16 cellular contexts compared by ENCODE assay signal in the genomic region with DNA sequence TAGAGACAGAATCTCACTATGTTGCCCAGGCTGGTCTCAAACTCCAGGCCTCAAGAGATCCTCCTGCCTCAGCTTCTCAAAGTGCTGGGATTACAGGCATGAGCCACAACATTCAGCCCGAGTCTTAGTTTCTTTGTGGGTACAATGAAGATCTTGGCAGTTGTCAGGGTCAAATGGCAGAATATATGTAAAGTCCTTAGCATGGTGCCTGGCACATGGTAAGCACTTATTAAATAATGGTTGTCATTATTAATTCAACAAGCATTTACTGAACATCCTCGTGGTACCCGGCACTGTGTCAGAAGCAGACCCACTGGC. TPM values are rescaled to one million over a fixed set of nuclear protein-coding genes. Genes with fewer than 3 reads are reported as not detected.
DNase-seq lines count a peak whose midpoint lies in the region; ATAC-seq and TF ChIP-seq lines count a peak whose summit lies in the region.
"Had no signal": no experiment of that assay in that cellular context is flagged by ENCODE, and none has a peak within 500 bp of the region (broad histone marks: within the 10 kb centered on the region; RNA-seq: fewer than 3 reads in every experiment).

No MANE protein-coding gene starts in this region.

- H3K4me3 Mint-ChIP-seq in brain (no peak overlapping the region), neural progenitor cell (no peak overlapping the region)
- H3K4me3 Mint-ChIP-seq: CD4-positive, CD25-positive, alpha-beta regulatory T cell; CD8-positive, alpha-beta T cell had no signal

- H3K4me2 ChIP-seq in neural progenitor cell, result no peak overlapping the region
- H3K4me2 ChIP-seq: BLaER1 had no signal

- no peak overlapping the region for H3K4me3 ChIP-seq in HEK293 (ENCODE audit: low read depth, low read length)
- no peak overlapping the region for H3K4me3 ChIP-seq in neural progenitor cell
- H3K4me3 ChIP-seq: BLaER1, HAP-1 had no signal

- DNase-seq in neural progenitor cell (ENCODE audit: low spot score) (no peak), NCI-H2171 (lab: John Stamatoyannopoulos, UW) (no peak), dermis blood vessel endothelial cell (no peak)
- DNase-seq: Caco-2; CD4-positive, CD25-positive, alpha-beta regulatory T cell; CD8-positive, alpha-beta T cell; DMS153; DND-41; GOT3 had no signal

- H3K4me1 Mint-ChIP-seq in brain (peaks cover 14% of the 10 kb centered on the region), neural progenitor cell (peaks cover 17% of the 10 kb centered on the region)
- H3K4me1 Mint-ChIP-seq: CD4-positive, CD25-positive, alpha-beta regulatory T cell had no signal

- CTCF ChIA-PET in HEK293 (lab: Yijun Ruan, JAX), result interaction anchor here (1.0 to 1.9 kb wide), 3 partner anchors 12 to 22 kb away, joined by 3 to 8 read pairs (median 6); no protein-coding TSS in a partner anchor

- no peak overlapping the region for H2AFZ ChIP-seq in neural progenitor cell (replicated peaks)

- H3K36me3 ChIP-seq in HEK293 (ENCODE audit: control insufficient read depth in 2 of 2, insufficient read depth in 1 of 2, low read length in 2 of 2) (no peaks in the 10 kb centered on the region), neural progenitor cell (no peaks in the 10 kb centered on the region)
- H3K36me3 ChIP-seq: BLaER1, HAP-1 had no signal

- 0 out of 2 replicates have a peak overlapping the region, but pooled peaks have one; percentile 25 for H3K27ac ChIP-seq in 22Rv1
- H3K27ac ChIP-seq in HEK293 (ENCODE audit: extremely low read depth, low read depth, low read length), result no peak overlapping the region
- no peak overlapping the region for H3K27ac ChIP-seq in neural progenitor cell
- H3K27ac ChIP-seq: BLaER1, C4-2B had no signal

- H3K27ac Mint-ChIP-seq in brain (peak overlapping the region in 4 of 5 experiments; percentile 27 to 77 (median 52)), neural progenitor cell (peak overlapping the region; percentile 54)
- H3K27ac Mint-ChIP-seq: CD4-positive, CD25-positive, alpha-beta regulatory T cell; CD8-positive, alpha-beta T cell had no signal

- ATAC-seq in GM21447 (IDR thresholded peaks at IDR 0.05; ENCODE audit: unreplicated experiment), result no peak
- ATAC-seq: CD8-positive, alpha-beta T cell had no signal

- POLR2A ChIA-PET in HEK293 (lab: Yijun Ruan, JAX), result no interaction called here

- no peak for TF ChIP-seq CTCF in 22Rv1 (IDR thresholded peaks at IDR 0.05)
- no peak for TF ChIP-seq CTCF in HEK293 (tag by site-specific recombination; IDR thresholded peaks at IDR 0.05)
- no peak for TF ChIP-seq CTCF in brain (conservative IDR thresholded peaks at IDR 0.05)
- TF ChIP-seq CTCF in neural progenitor cell (IDR thresholded peaks at IDR 0.05), result no peak

- H3K79me2 ChIP-seq in neural progenitor cell (ENCODE audit: low read depth), result no peaks in the 10 kb centered on the region

- H3K9me3 Mint-ChIP-seq in brain (peaks cover 0 to 3% (median 0%) of the 10 kb centered on the region in 5 experiments), neural progenitor cell (no peaks in the 10 kb centered on the region)
- H3K9me3 Mint-ChIP-seq: CD4-positive, CD25-positive, alpha-beta regulatory T cell; CD8-positive, alpha-beta T cell had no signal

- H3K9me3 ChIP-seq in HEK293 (ENCODE audit: control insufficient read depth, insufficient read depth, low read depth, low read length) (no peaks in the 10 kb centered on the region), neural progenitor cell (ENCODE audit: low read depth) (no peaks in the 10 kb centered on the region)
- H3K9me3 ChIP-seq: BLaER1, Caco-2, HAP-1 had no signal

- H3K9ac ChIP-seq in neural progenitor cell, result no peak overlapping the region
- H3K9ac ChIP-seq: BLaER1 had no signal

- H3K36me3 Mint-ChIP-seq in brain (no peaks in the 10 kb centered on the region), neural progenitor cell (no peaks in the 10 kb centered on the region)
- H3K36me3 Mint-ChIP-seq: CD4-positive, CD25-positive, alpha-beta regulatory T cell; CD8-positive, alpha-beta T cell had no signal

- no peaks in the 10 kb centered on the region for H3K27me3 ChIP-seq in neural progenitor cell
- H3K27me3 ChIP-seq: BLaER1 had no signal

- H3F3A ChIP-seq in neural progenitor cell (ENCODE audit: low read depth), result peaks cover 6% of the 10 kb centered on the region

- H3K27me3 Mint-ChIP-seq in brain, result peaks cover 4% of the 10 kb centered on the region
- peaks cover 13% of the 10 kb centered on the region for H3K27me3 Mint-ChIP-seq in neural progenitor cell (ENCODE audit: insufficient read depth, low read depth)

- H3K4me1 ChIP-seq in HEK293 (ENCODE audit: control insufficient read depth, insufficient read depth, low read length) (no peaks in the 10 kb centered on the region), neural progenitor cell (peaks cover 8% of the 10 kb centered on the region)
- H3K4me1 ChIP-seq: BLaER1, Caco-2, HAP-1 had no signal

- H4K20me1 ChIP-seq in neural progenitor cell (ENCODE audit: low read depth), result no peaks in the 10 kb centered on the region
- H4K20me1 ChIP-seq: BLaER1 had no signal

TF ChIP-seq in HEK293, 187 proteins besides CTCF, POLR2A, EP300 and RAD21:
- TF ChIP-seq ZBTB17 (tag by site-specific recombination; IDR thresholded peaks at IDR 0.05) (no peak), ZNF24 (tag by site-specific recombination; IDR thresholded peaks at IDR 0.05) (no peak), ZNF121 (tag by site-specific recombination; IDR thresholded peaks at IDR 0.05) (peak; percentile 60), GLI4 (tag by site-specific recombination; IDR thresholded peaks at IDR 0.05) (no peak)

RNA-seq across cellular contexts. Expression of gene TENT5B, which starts 53.6 kb away (rescaled TPM):
- polyA plus RNA-seq in brain (ENCODE audit: insufficient read depth, low read depth, low replicate concordance), result 4.3 TPM
- total RNA-seq in neural progenitor cell (ENCODE audit: low replicate concordance) (3.2 and 7.2 TPM in 2 replicates), dermis blood vessel endothelial cell (0.17 and 0.33 TPM in 2 replicates)
- total RNA-seq: CD4-positive, CD25-positive, alpha-beta regulatory T cell; CD8-positive, alpha-beta T cell had no signal
- polyA plus RNA-seq: CD4-positive, CD25-positive, alpha-beta regulatory T cell had no signal
